ENCODE assay signal across 14 cellular contexts in genomic region chr1:8520483-8520966, GRCh38.
DNase-seq lines count a peak whose midpoint lies in the region; ATAC-seq and TF ChIP-seq lines count a peak whose summit lies in the region.
"Had no signal": no experiment of that assay in that cellular context is flagged by ENCODE, and none has a peak within 500 bp of the region (broad histone marks: within the 10 kb centered on the region; RNA-seq: fewer than 3 reads in every experiment).

No MANE protein-coding gene starts in this region.

- H3K18ac ChIP-seq in H9 (ENCODE audit: insufficient read length, low read depth, low read length), result no peak overlapping the region

- H2BK5ac ChIP-seq in H9 (ENCODE audit: insufficient read length, low read length), result no peak overlapping the region

- no peaks in the 10 kb centered on the region for H3K27me3 Mint-ChIP-seq in CD4-positive, alpha-beta memory T cell
- H3K27me3 Mint-ChIP-seq in H9 (ENCODE audit: low read depth) (no peaks in the 10 kb centered on the region), mesothelial cell of epicardium (ENCODE audit: low read depth) (no peaks in the 10 kb centered on the region)
- no peaks in the 10 kb centered on the region for H3K27me3 Mint-ChIP-seq in activated naive CD8-positive, alpha-beta T cell treated with anti-CD3 and anti-CD28 coated beads, Interleukin-2, amount 50 U/mL, for 24 hours
- H3K27me3 Mint-ChIP-seq: activated B cell treated with CpG ODN at 0.5 μM for 24 hours had no signal

- no peak overlapping the region for H3K27ac ChIP-seq in CD4-positive, alpha-beta memory T cell (ENCODE audit: low read depth, low read length)
- H3K27ac ChIP-seq in H9 (ENCODE audit: insufficient read length, low read depth, low read length) (no peak overlapping the region), esophagus squamous epithelium (no peak overlapping the region)

- POLR2A ChIA-PET in CD4-positive, alpha-beta memory T cell (lab: Charles Lee; ENCODE audit: partially characterized antibody), result interaction anchor here (1.0 to 1.1 kb wide), 2 partner anchors 9 to 10 kb away, joined by 3 read pairs; no protein-coding TSS in a partner anchor

- no peak overlapping the region for H3K14ac ChIP-seq in H9 (ENCODE audit: insufficient read depth, low read length)

- H3K27ac Mint-ChIP-seq in CD4-positive, alpha-beta memory T cell, result peak overlapping the region in 4 of 7 donors; percentile 45 to 92 (median 84)
- H3K27ac Mint-ChIP-seq in H9 (peak overlapping the region in 2 of 3 experiments; percentile 65 to 72; a peak in 2 of 7 replicates), mesothelial cell of epicardium (peak overlapping the region; percentile 93)
- peak overlapping the region; percentile 11 for H3K27ac Mint-ChIP-seq in activated naive CD8-positive, alpha-beta T cell treated with anti-CD3 and anti-CD28 coated beads, Interleukin-2, amount 50 U/mL, for 24 hours
- H3K27ac Mint-ChIP-seq: activated T-helper 1 cell treated with anti-CD3 and anti-CD28 coated beads, Interleukin-12 subunit alpha, Interleukin-12 subunit beta, Interleukin-2, Interleukin-4 antibody, amounts not matched to agents 30 ng/mL and 10 ng/mL and 1 ng/mL, durations not matched to agents 14 hours and 24 hours and 36 hours had no signal

- no peak overlapping the region for H3K9ac ChIP-seq in H9 (ENCODE audit: extremely low read depth, insufficient read length, low read length)

- H3K4me1 Mint-ChIP-seq in CD4-positive, alpha-beta memory T cell, result peaks cover 49 to 69% (median 54%) of the 10 kb centered on the region in 4 donors
- H3K4me1 Mint-ChIP-seq in H9 (peaks cover 19 to 31% of the 10 kb centered on the region in 2 experiments), mesothelial cell of epicardium (peaks cover 43% of the 10 kb centered on the region)
- peaks cover 55% of the 10 kb centered on the region for H3K4me1 Mint-ChIP-seq in activated naive CD8-positive, alpha-beta T cell treated with anti-CD3 and anti-CD28 coated beads, Interleukin-2, amount 50 U/mL, for 24 hours

- no peak overlapping the region for H3K23ac ChIP-seq in H9 (ENCODE audit: insufficient read length, low read depth, low read length)

- no peak overlapping the region for H4K91ac ChIP-seq in H9 (ENCODE audit: insufficient read length, low read depth, low read length)

- H4K20me1 ChIP-seq in H9 (ENCODE audit: control insufficient read depth, insufficient read depth, insufficient read length), result no peaks in the 10 kb centered on the region

- H4K5ac ChIP-seq in H9 (ENCODE audit: insufficient read length, low read depth, low read length), result no peak overlapping the region

- H3K4me2 ChIP-seq in H9 (ENCODE audit: insufficient read depth, insufficient read length, low read length), result no peak overlapping the region

- no peaks in the 10 kb centered on the region for H3K9me3 Mint-ChIP-seq in CD4-positive, alpha-beta memory T cell
- H3K9me3 Mint-ChIP-seq in H9 (no peaks in the 10 kb centered on the region; a peak in 1 of 5 replicates), mesothelial cell of epicardium (no peaks in the 10 kb centered on the region)
- no peaks in the 10 kb centered on the region for H3K9me3 Mint-ChIP-seq in activated naive CD8-positive, alpha-beta T cell treated with anti-CD3 and anti-CD28 coated beads, Interleukin-2, amount 50 U/mL, for 24 hours
- H3K9me3 Mint-ChIP-seq: activated T-helper 1 cell treated with anti-CD3 and anti-CD28 coated beads, Interleukin-12 subunit alpha, Interleukin-12 subunit beta, Interleukin-2, Interleukin-4 antibody, amounts not matched to agents 30 ng/mL and 10 ng/mL and 1 ng/mL, durations not matched to agents 14 hours and 24 hours and 36 hours had no signal

- CTCF ChIA-PET in CD4-positive, alpha-beta memory T cell (lab: Charles Lee; ENCODE audit: partially characterized antibody), result no interaction called here

- no peak overlapping the region for H3K4ac ChIP-seq in H9 (ENCODE audit: low read depth, low read length)

- DNase-seq in CD4-positive, alpha-beta memory T cell, result no peak
- DNase-seq in H9 (no peak), mesothelial cell of epicardium (ENCODE audit: low spot score in 2 of 2, unreplicated experiment in 2 of 2) (no peak), AG08395 (ENCODE audit: low spot score) (no peak), esophagus squamous epithelium (lab: John Stamatoyannopoulos, UW) (no peak), MG63 (no peak)
- no peak for DNase-seq in activated naive CD8-positive, alpha-beta T cell treated with anti-CD3 and anti-CD28 coated beads, Interleukin-2, amount 50 U/mL, for 24 hours
- DNase-seq: activated B cell treated with CpG ODN at 0.5 μM for 24 hours, NCI-H146, right cardiac atrium, SHP77 treated with DMSO at 0.1 percent for 48 hours had no signal

- ATAC-seq in activated naive CD8-positive, alpha-beta T cell treated with anti-CD3 and anti-CD28 coated beads, Interleukin-2, amount 50 U/mL, for 24 hours, result no peak
- no peak for ATAC-seq in HG02623 (IDR thresholded peaks at IDR 0.05; ENCODE audit: unreplicated experiment)
- ATAC-seq: esophagus mucosa, right cardiac atrium had no signal

- no peaks in the 10 kb centered on the region for H3K79me1 ChIP-seq in H9 (ENCODE audit: insufficient read depth, low read depth, low read length, poor library complexity, severe bottlenecking)

- H2BK15ac ChIP-seq in H9 (ENCODE audit: low read depth, low read length), result no peak overlapping the region

- no peak overlapping the region for H3K4me3 ChIP-seq in CD4-positive, alpha-beta memory T cell (ENCODE audit: low read length in 2 of 2)
- H3K4me3 ChIP-seq in esophagus squamous epithelium (no peak overlapping the region), MG63 (no peak overlapping the region)

- no peaks in the 10 kb centered on the region for H3K36me3 ChIP-seq in CD4-positive, alpha-beta memory T cell (ENCODE audit: insufficient read depth, low read length)
- H3K36me3 ChIP-seq in esophagus squamous epithelium, result peaks cover 0 to 10% (median 0%) of the 10 kb centered on the region in 3 donors
- no peaks in the 10 kb centered on the region; the same call in 1 of the 2 replicates for H3K36me3 ChIP-seq in MG63

- H3K56ac ChIP-seq in H9 (ENCODE audit: insufficient read length, low read depth, low read length), result no peak overlapping the region

- H3K23me2 ChIP-seq in H9 (ENCODE audit: insufficient read length, low read depth, low read length, poor library complexity, severe bottlenecking), result no peaks in the 10 kb centered on the region

- H2BK20ac ChIP-seq in H9 (ENCODE audit: low read depth, low read length, poor library complexity, severe bottlenecking), result no peak overlapping the region

- no peaks in the 10 kb centered on the region for H3K9me3 ChIP-seq in CD4-positive, alpha-beta memory T cell (ENCODE audit: control insufficient read depth in 1 of 2, low read length in 2 of 2)
- H3K9me3 ChIP-seq in H9 (ENCODE audit: control insufficient read depth, low read depth, low read length), result no peaks in the 10 kb centered on the region
- no peaks in the 10 kb centered on the region for H3K9me3 ChIP-seq in esophagus squamous epithelium
- H3K9me3 ChIP-seq in MG63, result no peaks in the 10 kb centered on the region

- H2BK120ac ChIP-seq in H9 (ENCODE audit: low read depth, low read length, poor library complexity, severe bottlenecking), result no peak overlapping the region

- H3T11ph ChIP-seq in H9 (ENCODE audit: low read length), result no peak overlapping the region

- no peak overlapping the region for H2AFZ ChIP-seq in H9 (ENCODE audit: low read length)

- no peak overlapping the region for H4K8ac ChIP-seq in H9 (replicated peaks; ENCODE audit: insufficient read length, low read depth, low read length)

- no peak overlapping the region for H2BK12ac ChIP-seq in H9 (ENCODE audit: insufficient read length, low read depth, low read length)

- H3K4me1 ChIP-seq in CD4-positive, alpha-beta memory T cell (ENCODE audit: insufficient read depth, low read length), result peaks cover 66% of the 10 kb centered on the region
- H3K4me1 ChIP-seq in H9 (ENCODE audit: insufficient read depth, low read length) (peaks cover 5% of the 10 kb centered on the region; the same call in 1 of the 2 replicates), esophagus squamous epithelium (peaks cover 14 to 55% (median 19%) of the 10 kb centered on the region in 3 donors)

- H3K27me3 ChIP-seq in CD4-positive, alpha-beta memory T cell (ENCODE audit: insufficient read depth, low read length), result no peaks in the 10 kb centered on the region
- H3K27me3 ChIP-seq in H9 (ENCODE audit: insufficient read depth, low read length), result no peaks in the 10 kb centered on the region
- no peaks in the 10 kb centered on the region for H3K27me3 ChIP-seq in esophagus squamous epithelium
- H3K27me3 ChIP-seq in MG63, result no peaks in the 10 kb centered on the region

- TF ChIP-seq CTCF in H9 (conservative IDR thresholded peaks at IDR 0.05) (no peak), mesothelial cell of epicardium (IDR thresholded peaks at IDR 0.05; ENCODE audit: unreplicated experiment) (no peak), esophagus squamous epithelium (IDR thresholded peaks at IDR 0.05) (no peak)

- intact Hi-C loops in CD4-positive, alpha-beta memory T cell (cut with micrococcal nuclease), result no loop called here
- intact Hi-C loops in esophagus squamous epithelium (cut with DNase I), result no loop called here

- H2AK5ac ChIP-seq in H9 (ENCODE audit: insufficient read length, low read length), result no peak overlapping the region

- no peaks in the 10 kb centered on the region; the same call in 1 of the 2 replicates for H3K79me2 ChIP-seq in H9 (ENCODE audit: insufficient read depth, low read length)

- H3K4me3 Mint-ChIP-seq in CD4-positive, alpha-beta memory T cell, result peak overlapping the region in 4 of 8 donors; percentile 1 to 47 (median 22)
- H3K4me3 Mint-ChIP-seq in H9, result no peak overlapping the region
- no peak overlapping the region for H3K4me3 Mint-ChIP-seq in activated naive CD8-positive, alpha-beta T cell treated with anti-CD3 and anti-CD28 coated beads, Interleukin-2, amount 50 U/mL, for 24 hours
- H3K4me3 Mint-ChIP-seq in mesothelial cell of epicardium, result no peak overlapping the region
- H3K4me3 Mint-ChIP-seq: activated B cell treated with CpG ODN at 0.5 μM for 24 hours; activated T-helper 1 cell treated with anti-CD3 and anti-CD28 coated beads, Interleukin-12 subunit alpha, Interleukin-12 subunit beta, Interleukin-2, Interleukin-4 antibody, amounts not matched to agents 30 ng/mL and 10 ng/mL and 1 ng/mL, durations not matched to agents 14 hours and 24 hours and 36 hours had no signal

- no CpG with 5 or more reads among the region's 6 CpGs for WGBS in H9 (ENCODE audit: extremely low coverage, insufficient read length, low lambda C conversion rate)
- 34 to 64% methylated on average over 5 to 6 of the region's 6 CpGs for WGBS in esophagus squamous epithelium, 2 donors

- TF ChIP-seq POLR2A in esophagus squamous epithelium (IDR thresholded peaks at IDR 0.05), result no peak

- peaks cover 14 to 18% of the 10 kb centered on the region in 2 donors for H3K36me3 Mint-ChIP-seq in CD4-positive, alpha-beta memory T cell
- H3K36me3 Mint-ChIP-seq in H9 (ENCODE audit: insufficient read depth in 1 of 3, low read depth in 3 of 3) (peaks cover 9 to 12% (median 11%) of the 10 kb centered on the region in 3 experiments; a peak in 6 of 7 replicates), mesothelial cell of epicardium (peaks cover 6% of the 10 kb centered on the region)
- H3K36me3 Mint-ChIP-seq in activated naive CD8-positive, alpha-beta T cell treated with anti-CD3 and anti-CD28 coated beads, Interleukin-2, amount 50 U/mL, for 24 hours (ENCODE audit: low read depth), result peaks cover 10% of the 10 kb centered on the region

Comparison
In these comparisons a context has a peak if more than half of its experiments do, and no peak if none do; other contexts are left out.
1. H3K27ac Mint-ChIP-seq: peak in every context shown above with its lines; median percentile 93 in mesothelial cell of epicardium; 84 in CD4-positive, alpha-beta memory T cell; 68 in H9; 11 in activated naive CD8-positive, alpha-beta T cell treated with anti-CD3 and anti-CD28 coated beads, Interleukin-2, amount 50 U/mL, for 24 hours.